In genomic region chrX:103215037-103215767, GRCh38 we compare ENCODE assay signal across 8 cellular contexts. TPM values are rescaled to one million over a fixed set of nuclear protein-coding genes. Genes with fewer than 3 reads are reported as not detected.
A peak's percentile ranks its signal among the peaks of the same experiment; 100 is the strongest.
DNase-seq lines count a peak whose midpoint lies in the region; ATAC-seq lines count a peak whose summit lies in the region.

Gene BEX4 (plus strand): TSS chrX:103215108. CDS start chrX:103216154, 1,046 bp downstream.

- peak; percentile 73 for ATAC-seq in HG02970 (IDR thresholded peaks at IDR 0.05; ENCODE audit: low FRiP score, unreplicated experiment)
- peak; percentile 94 for ATAC-seq in effector memory CD8-positive, alpha-beta T cell (replicated peaks)

- H3K23ac ChIP-seq in mesenchymal stem cell (ENCODE audit: low read length in 2 of 2), result no peak within 1 kb of the TSS

- no peak within 1 kb of the TSS for H2BK12ac ChIP-seq in mesenchymal stem cell (ENCODE audit: low read length in 2 of 2)

- peak within 1 kb of the TSS; percentile 76 to 80 for H3K4me3 ChIP-seq in mesenchymal stem cell (ENCODE audit: insufficient read depth in 1 of 2, low read depth in 1 of 2, low read length in 2 of 2)

- peak within 1 kb of the TSS in 1 of 2 experiments; percentile 12 for H3K14ac ChIP-seq in mesenchymal stem cell (ENCODE audit: low read length in 2 of 2)

- H2BK120ac ChIP-seq in mesenchymal stem cell (ENCODE audit: low read depth, low read length), result peak within 1 kb of the TSS; percentile 61

- peak within 1 kb of the TSS; percentile 50 for H4K91ac ChIP-seq in mesenchymal stem cell (ENCODE audit: low read length)

- whole genome bisulfite sequencing in mesenchymal stem cell, result under 1% methylated on average over 19 of the region's 67 CpGs

- peak within 1 kb of the TSS; percentile 92 to 95 for H3K27ac Mint-ChIP-seq in effector memory CD8-positive, alpha-beta T cell

- H3K9me3 ChIP-seq in mesenchymal stem cell (ENCODE audit: control insufficient read depth, low read length), result no peaks in the 10 kb centered on the region

- H2BK5ac ChIP-seq in mesenchymal stem cell (ENCODE audit: low read depth, low read length, poor library complexity, severe bottlenecking), result no peak within 1 kb of the TSS

- peak within 1 kb of the TSS; percentile 52 for H2BK15ac ChIP-seq in mesenchymal stem cell (ENCODE audit: low read depth, poor library complexity, severe bottlenecking)

- H3K27ac ChIP-seq in mesenchymal stem cell (ENCODE audit: low read length, poor library complexity, severe bottlenecking), result peak within 1 kb of the TSS; percentile 74

- H3K4me2 ChIP-seq in mesenchymal stem cell (ENCODE audit: low read length, poor library complexity, severe bottlenecking), result peak within 1 kb of the TSS; percentile 72

- no peak within 1 kb of the TSS for H2AFZ ChIP-seq in mesenchymal stem cell (ENCODE audit: low read depth, low read length)

- H4K8ac ChIP-seq in mesenchymal stem cell (ENCODE audit: low read length), result peak within 1 kb of the TSS; percentile 64

- H3K9me3 Mint-ChIP-seq in effector memory CD8-positive, alpha-beta T cell, result no peaks in the 10 kb centered on the region

- H3K27me3 ChIP-seq in mesenchymal stem cell (ENCODE audit: control insufficient read depth in 1 of 2, insufficient read depth in 1 of 2, low read length in 2 of 2), result peaks cover 0 to 24% of the 10 kb centered on the region in 2 experiments

- peaks cover 0 to 4% of the 10 kb centered on the region in 2 donors for H3K4me1 Mint-ChIP-seq in effector memory CD8-positive, alpha-beta T cell (ENCODE audit: low read depth in 2 of 2)

- no peaks in the 10 kb centered on the region for H3K4me1 ChIP-seq in mesenchymal stem cell (ENCODE audit: control insufficient read depth, insufficient read depth, low read depth, low read length)

- peak within 1 kb of the TSS; percentile 92 for H3K9ac ChIP-seq in mesenchymal stem cell (ENCODE audit: low read length)

- H3K18ac ChIP-seq in mesenchymal stem cell (ENCODE audit: low read depth in 1 of 2, low read length in 2 of 2), result peak within 1 kb of the TSS; percentile 82 to 89

- DNase-seq in NCI-H1417 (lab: John Stamatoyannopoulos, UW), result peak; percentile 53 to 84 (median 77)
- DNase-seq in NCI-H1417 treated with DMSO at 0.1 percent for 48 hours (lab: John Stamatoyannopoulos, UW), result no peak
- peak; percentile 94 for DNase-seq in NCI-H2227 (lab: John Stamatoyannopoulos, UW; ENCODE audit: unreplicated experiment)
- DNase-seq in activated CD8-positive, alpha-beta memory T cell treated with anti-CD3 and anti-CD28 coated beads for 4 hours (ENCODE audit: low read depth in 2 of 2), result peak; percentile 64 to 69
- peak; percentile 73 to 78 (median 77) for DNase-seq in effector memory CD8-positive, alpha-beta T cell
- peak; percentile 86 for DNase-seq in mesenchymal stem cell
- peak; percentile 55 to 73 (median 69) for DNase-seq in stimulated activated CD4-positive, alpha-beta T cell treated with anti-CD3 and anti-CD28 coated beads, TNF-alpha, amount 100 ng/mL, for 48 hours (ENCODE audit: low read depth in 3 of 3)

- H3K36me3 ChIP-seq in mesenchymal stem cell (ENCODE audit: control insufficient read depth in 1 of 2, insufficient read depth in 2 of 2, low read depth in 1 of 2, low read length in 2 of 2), result peaks cover 0 to 9% of the 10 kb centered on the region in 2 experiments

- no peak within 1 kb of the TSS for H2AK5ac ChIP-seq in mesenchymal stem cell (ENCODE audit: low read length, severe bottlenecking)

- peaks cover 4 to 15% of the 10 kb centered on the region in 2 donors for H3K27me3 Mint-ChIP-seq in effector memory CD8-positive, alpha-beta T cell

- peak within 1 kb of the TSS in 1 of 2 experiments; percentile 41 for H3K4ac ChIP-seq in mesenchymal stem cell (ENCODE audit: low read depth in 1 of 2, low read length in 2 of 2)

- H3K4me3 Mint-ChIP-seq in effector memory CD8-positive, alpha-beta T cell, result peak within 1 kb of the TSS; percentile 83 to 89

- peaks cover 15% of the 10 kb centered on the region for H3K36me3 Mint-ChIP-seq in effector memory CD8-positive, alpha-beta T cell (ENCODE audit: insufficient read depth)

- peaks cover 5% of the 10 kb centered on the region for H3K79me1 ChIP-seq in mesenchymal stem cell (replicated peaks; ENCODE audit: low read length, poor library complexity, severe bottlenecking)

RNA-seq across cellular contexts. Expression of gene BEX4, which starts in this region (rescaled TPM):
- polyA plus RNA-seq in mesenchymal stem cell (2013, experiment 1 of 2), result 110 TPM
- 115 TPM for polyA plus RNA-seq in mesenchymal stem cell (2013, experiment 2 of 2)
